20 cellular contexts compared by ENCODE assay signal in genomic region chr3:177563792-177564191, GRCh38.
"Had no signal": no experiment of that assay in that cellular context is flagged by ENCODE, and none has a peak within 500 bp of the region (broad histone marks: within the 10 kb centered on the region; RNA-seq: fewer than 3 reads in every experiment).

No MANE protein-coding gene starts in this region.

- ATAC-seq: activated CD8-positive, alpha-beta T cell treated with anti-CD3 and anti-CD28 coated beads, Interleukin-2, amount 10 ng/mL, durations not matched to agents 7 days and 5 days; activated naive CD8-positive, alpha-beta T cell treated with anti-CD3 and anti-CD28 coated beads, Interleukin-2, amount 50 U/mL, for 24 hours; stimulated activated naive CD8-positive, alpha-beta T cell treated with anti-CD3 and anti-CD28 coated beads, Interleukin-15, amount 100 ng/mL, for 72 hours had no signal

- DNase-seq: activated CD4-positive, alpha-beta T cell treated with anti-CD3 and anti-CD28 coated beads for 1 hour; activated CD4-positive, alpha-beta T cell treated with anti-CD3 and anti-CD28 coated beads, Interleukin-2, amount 50 U/mL, for 1 hour; activated CD8-positive, alpha-beta T cell treated with anti-CD3 and anti-CD28 coated beads, Interleukin-2, amount 10 ng/mL, durations not matched to agents 7 days and 5 days; activated gamma-delta T cell; activated naive CD4-positive, alpha-beta T cell treated with anti-CD3 and anti-CD28 coated beads, Interleukin-2, amount 50 U/mL, for 16 hours; activated naive CD8-positive, alpha-beta T cell treated with anti-CD3 and anti-CD28 coated beads, Interleukin-2, amount 50 U/mL, for 24 hours; cerebellar nuclear complex; cortex of kidney; naive B cell; nucleus accumbens; right cardiac atrium; stimulated activated CD4-positive, alpha-beta T cell treated with anti-CD3 and anti-CD28 coated beads, Interleukin-1b, Interleukin-23, amount 100 ng/mL, for 48 hours; stimulated activated naive CD8-positive, alpha-beta T cell treated with anti-CD3 and anti-CD28 coated beads, Interleukin-15, amount 100 ng/mL, for 72 hours; T-helper 1 cell; uterus; WERI-Rb-1 had no signal

- H3K4me1 ChIP-seq: uterus had no signal

- H3K27ac ChIP-seq: epithelial cell of prostate, skin epidermis, tibial nerve, uterus, WERI-Rb-1 had no signal

- H3K36me3 ChIP-seq: tibial nerve, uterus, WERI-Rb-1 had no signal

- H3K27me3 ChIP-seq: tibial nerve, uterus had no signal

- FAIRE-seq: TTC549 had no signal

- H3K9me3 ChIP-seq: tibial nerve, uterus had no signal

- H3K4me3 ChIP-seq: skin epidermis, tibial nerve, uterus had no signal
